ENCODE assay signal across 14 cellular contexts in genomic region chr2:85259865-85260264, GRCh38.
DNase-seq lines count a peak whose midpoint lies in the region; ATAC-seq and TF ChIP-seq lines count a peak whose summit lies in the region.
"Had no signal": no experiment of that assay in that cellular context is flagged by ENCODE, and none has a peak within 500 bp of the region (broad histone marks: within the 10 kb centered on the region; RNA-seq: fewer than 3 reads in every experiment).

No MANE protein-coding gene starts in this region.

- ATAC-seq in heart right ventricle (peak in 4 of 8 donors; percentile 11 to 27 (median 22)), Right ventricle myocardium superior (ENCODE audit: poor library complexity) (no peak), HG02642 (IDR thresholded peaks at IDR 0.05; ENCODE audit: poor library complexity, unreplicated experiment) (no peak)
- no peak for ATAC-seq in activated naive CD8-positive, alpha-beta T cell treated with anti-CD3 and anti-CD28 coated beads, Interleukin-2, amount 50 U/mL, for 24 hours
- ATAC-seq: naive thymus-derived CD4-positive, alpha-beta T cell; stimulated activated memory B cell treated with anti-CD40 and anti-IgM and Interleukin-4, amounts not matched to agents 10 μg/mL and 1 μg/mL and 100 μg/mL, for 72 hours had no signal

- 58 to 63% methylated on average over 3 of the region's 3 CpGs for WGBS in heart right ventricle, 2 donors

- H3K4me3 Mint-ChIP-seq in progenitor cell of endocrine pancreas (ENCODE audit: low read depth): no peak overlapping the region
- no peak overlapping the region for H3K4me3 Mint-ChIP-seq in activated naive CD8-positive, alpha-beta T cell treated with anti-CD3 and anti-CD28 coated beads, Interleukin-2, amount 50 U/mL, for 24 hours
- H3K4me3 Mint-ChIP-seq: activated naive CD4-positive, alpha-beta T cell treated with anti-CD3 and anti-CD28 coated beads, Interleukin-2, amount 10 ng/mL, durations not matched to agents 7 days and 5 days; naive thymus-derived CD4-positive, alpha-beta T cell; stimulated activated memory B cell treated with anti-CD40 and anti-IgM and Interleukin-4, amounts not matched to agents 10 μg/mL and 1 μg/mL and 100 μg/mL, for 72 hours had no signal

- H3K9me3 ChIP-seq in heart right ventricle (no peaks in the 10 kb centered on the region), left ventricle myocardium inferior (replicated peaks) (no peaks in the 10 kb centered on the region)

- no peak for DNase-seq in heart right ventricle
- DNase-seq in Right ventricle myocardium superior: no peak
- DNase-seq in left ventricle myocardium inferior: no peak
- no peak for DNase-seq in progenitor cell of endocrine pancreas (ENCODE audit: low spot score, unreplicated experiment)
- DNase-seq in activated naive CD8-positive, alpha-beta T cell treated with anti-CD3 and anti-CD28 coated beads, Interleukin-2, amount 50 U/mL, for 24 hours: no peak
- no peak for DNase-seq in GM19238 (ENCODE audit: insufficient read length, low spot score)
- DNase-seq in NCI-H510A (lab: John Stamatoyannopoulos, UW): no peak
- DNase-seq: ACHN; activated naive CD4-positive, alpha-beta T cell treated with anti-CD3 and anti-CD28 coated beads, Interleukin-2, amount 10 ng/mL, durations not matched to agents 7 days and 5 days; H7; naive thymus-derived CD4-positive, alpha-beta T cell; NCI-H2029 treated with DMSO at 0.1 percent for 48 hours had no signal

- intact Hi-C loops in heart right ventricle (cut with DNase I): no loop called here
- intact Hi-C loops in Right ventricle myocardium superior (cut with DNase I): no loop called here
- intact Hi-C loops in left ventricle myocardium inferior (cut with micrococcal nuclease): no loop called here

- peak overlapping the region; percentile 95 for H3K27ac Mint-ChIP-seq in progenitor cell of endocrine pancreas
- no peak overlapping the region for H3K27ac Mint-ChIP-seq in activated naive CD8-positive, alpha-beta T cell treated with anti-CD3 and anti-CD28 coated beads, Interleukin-2, amount 50 U/mL, for 24 hours
- H3K27ac Mint-ChIP-seq: activated naive CD4-positive, alpha-beta T cell treated with anti-CD3 and anti-CD28 coated beads, Interleukin-2, amount 10 ng/mL, durations not matched to agents 7 days and 5 days; naive thymus-derived CD4-positive, alpha-beta T cell; stimulated activated memory B cell treated with anti-CD40 and anti-IgM and Interleukin-4, amounts not matched to agents 10 μg/mL and 1 μg/mL and 100 μg/mL, for 72 hours had no signal

- no peaks in the 10 kb centered on the region for H3K27me3 Mint-ChIP-seq in progenitor cell of endocrine pancreas
- H3K27me3 Mint-ChIP-seq in activated naive CD8-positive, alpha-beta T cell treated with anti-CD3 and anti-CD28 coated beads, Interleukin-2, amount 50 U/mL, for 24 hours: peaks cover 5% of the 10 kb centered on the region

- H3K9me3 Mint-ChIP-seq in progenitor cell of endocrine pancreas (ENCODE audit: low read depth): no peaks in the 10 kb centered on the region
- no peaks in the 10 kb centered on the region for H3K9me3 Mint-ChIP-seq in activated naive CD8-positive, alpha-beta T cell treated with anti-CD3 and anti-CD28 coated beads, Interleukin-2, amount 50 U/mL, for 24 hours
- H3K9me3 Mint-ChIP-seq: activated naive CD4-positive, alpha-beta T cell treated with anti-CD3 and anti-CD28 coated beads, Interleukin-2, amount 10 ng/mL, durations not matched to agents 7 days and 5 days; naive thymus-derived CD4-positive, alpha-beta T cell; stimulated activated memory B cell treated with anti-CD40 and anti-IgM and Interleukin-4, amounts not matched to agents 10 μg/mL and 1 μg/mL and 100 μg/mL, for 72 hours had no signal

- H3K36me3 ChIP-seq in heart right ventricle: peaks cover 0 to 6% (median 0%) of the 10 kb centered on the region in 9 donors
- H3K36me3 ChIP-seq in left ventricle myocardium inferior: no peaks in the 10 kb centered on the region

- H3K27ac ChIP-seq in heart right ventricle (peak overlapping the region; percentile 2 to 91 (median 86)), left ventricle myocardium inferior (replicated peaks) (peak overlapping the region; percentile 84)

- H3K4me1 Mint-ChIP-seq in progenitor cell of endocrine pancreas (ENCODE audit: low read depth): peaks cover 79% of the 10 kb centered on the region
- H3K4me1 Mint-ChIP-seq in activated naive CD8-positive, alpha-beta T cell treated with anti-CD3 and anti-CD28 coated beads, Interleukin-2, amount 50 U/mL, for 24 hours: no peaks in the 10 kb centered on the region
- H3K4me1 Mint-ChIP-seq: activated naive CD4-positive, alpha-beta T cell treated with anti-CD3 and anti-CD28 coated beads, Interleukin-2, amount 10 ng/mL, durations not matched to agents 7 days and 5 days; naive thymus-derived CD4-positive, alpha-beta T cell; stimulated activated memory B cell treated with anti-CD40 and anti-IgM and Interleukin-4, amounts not matched to agents 10 μg/mL and 1 μg/mL and 100 μg/mL, for 72 hours had no signal

- H3K4me3 ChIP-seq in heart right ventricle (no peak overlapping the region), left ventricle myocardium inferior (no peak overlapping the region)

- peaks cover 12% of the 10 kb centered on the region for H3K36me3 Mint-ChIP-seq in progenitor cell of endocrine pancreas (ENCODE audit: insufficient read depth)
- H3K36me3 Mint-ChIP-seq in activated naive CD8-positive, alpha-beta T cell treated with anti-CD3 and anti-CD28 coated beads, Interleukin-2, amount 50 U/mL, for 24 hours (ENCODE audit: low read depth): no peaks in the 10 kb centered on the region
- H3K36me3 Mint-ChIP-seq: activated naive CD4-positive, alpha-beta T cell treated with anti-CD3 and anti-CD28 coated beads, Interleukin-2, amount 10 ng/mL, durations not matched to agents 7 days and 5 days; naive thymus-derived CD4-positive, alpha-beta T cell; stimulated activated memory B cell treated with anti-CD40 and anti-IgM and Interleukin-4, amounts not matched to agents 10 μg/mL and 1 μg/mL and 100 μg/mL, for 72 hours had no signal

- TF ChIP-seq CTCF in heart right ventricle (IDR thresholded peaks at IDR 0.05) (no peak), left ventricle myocardium inferior (IDR thresholded peaks at IDR 0.05; ENCODE audit: borderline replicate concordance) (no peak), progenitor cell of endocrine pancreas (IDR thresholded peaks at IDR 0.05; ENCODE audit: unreplicated experiment) (no peak)

- H3K4me1 ChIP-seq in heart right ventricle: peaks cover 36 to 80% (median 67%) of the 10 kb centered on the region in 9 donors
- peaks cover 86% of the 10 kb centered on the region for H3K4me1 ChIP-seq in left ventricle myocardium inferior

- no peaks in the 10 kb centered on the region for H3K27me3 ChIP-seq in heart right ventricle
- H3K27me3 ChIP-seq in left ventricle myocardium inferior (ENCODE audit: low read depth): no peaks in the 10 kb centered on the region
